Comparison of ENCODE assay signal across 9 cellular contexts in genomic region chrX:7133036-7133412, GRCh38. TPM values are rescaled to one million over a fixed set of nuclear protein-coding genes. Genes with fewer than 3 reads are reported as not detected.
DNase-seq lines count a peak whose midpoint lies in the region; ATAC-seq and TF ChIP-seq lines count a peak whose summit lies in the region.
"Had no signal": no experiment of that assay in that cellular context is flagged by ENCODE, and none has a peak within 500 bp of the region (broad histone marks: within the 10 kb centered on the region; RNA-seq: fewer than 3 reads in every experiment).

No MANE protein-coding gene starts in this region.

- peak overlapping the region; percentile 46 for H3K4me2 ChIP-seq in Loucy (ENCODE audit: low read depth, low read length, poor library complexity, severe bottlenecking)

- no peak overlapping the region for H3K27ac Mint-ChIP-seq in activated T-helper 2 cell treated with anti-CD3 and anti-CD28 coated beads, Interferon-gamma antibody, Interleukin-2, Interleukin-4, amounts not matched to agents 10 μg/mL and 5 μg/mL and 100 μg/mL, durations not matched to agents 14 hours and 24 hours and 36 hours

- ATAC-seq in GM21529 (IDR thresholded peaks at IDR 0.05; ENCODE audit: unreplicated experiment), result peak; percentile 3
- peak; percentile 51 for ATAC-seq in sciatic nerve
- ATAC-seq in GM19455 (IDR thresholded peaks at IDR 0.05; ENCODE audit: unreplicated experiment), result no peak

- H3K9ac ChIP-seq in Loucy (ENCODE audit: low read depth, low read length, poor library complexity, severe bottlenecking), result peak overlapping the region; percentile 48

- H2AFZ ChIP-seq in Loucy (ENCODE audit: low read length), result no peak overlapping the region

- in situ Hi-C loops in GM13976 (cut with MboI; ENCODE audit: low sequenced_read_pairs, unreplicated experiment), result no loop called here

- DNase-seq in fibroblast of pulmonary artery (ENCODE audit: low read depth) (peak; percentile 41), sciatic nerve (ENCODE audit: low spot score) (no peak), NCI-H1417 (lab: John Stamatoyannopoulos, UW) (no peak), GM13976 (ENCODE audit: low spot score) (no peak)
- DNase-seq in activated T-helper 2 cell treated with anti-CD3 and anti-CD28 coated beads, Interferon-gamma antibody, Interleukin-2, Interleukin-4, amounts not matched to agents 10 μg/mL and 5 μg/mL and 100 μg/mL, durations not matched to agents 14 hours and 24 hours and 36 hours (ENCODE audit: low spot score), result no peak

- no peaks in the 10 kb centered on the region for H3K36me3 ChIP-seq in Loucy (ENCODE audit: insufficient read depth, low read length)
- H3K36me3 ChIP-seq: vagina had no signal

- no peaks in the 10 kb centered on the region for H4K20me1 ChIP-seq in Loucy (ENCODE audit: insufficient read depth, low read length, poor library complexity, severe bottlenecking)

- H3K36me3 Mint-ChIP-seq in activated T-helper 2 cell treated with anti-CD3 and anti-CD28 coated beads, Interferon-gamma antibody, Interleukin-2, Interleukin-4, amounts not matched to agents 10 μg/mL and 5 μg/mL and 100 μg/mL, durations not matched to agents 14 hours and 24 hours and 36 hours (ENCODE audit: low read depth), result no peaks in the 10 kb centered on the region

- H3K9me2 ChIP-seq in Loucy (replicated peaks; ENCODE audit: low read depth, low read length), result no peaks in the 10 kb centered on the region

- no peaks in the 10 kb centered on the region for H3K27me3 ChIP-seq in Loucy (ENCODE audit: insufficient read depth, low read length, poor library complexity, severe bottlenecking)
- H3K27me3 ChIP-seq: vagina had no signal

- H3K27me3 Mint-ChIP-seq in activated T-helper 2 cell treated with anti-CD3 and anti-CD28 coated beads, Interferon-gamma antibody, Interleukin-2, Interleukin-4, amounts not matched to agents 10 μg/mL and 5 μg/mL and 100 μg/mL, durations not matched to agents 14 hours and 24 hours and 36 hours (ENCODE audit: low read depth), result no peaks in the 10 kb centered on the region

- TF ChIP-seq CTCF in Loucy (conservative IDR thresholded peaks at IDR 0.05; ENCODE audit: low read length), result no peak
- no peak for TF ChIP-seq CTCF in fibroblast of pulmonary artery (IDR thresholded peaks at IDR 0.05; ENCODE audit: low read length, missing control alignments)
- TF ChIP-seq CTCF in GM13976 (IDR thresholded peaks at IDR 0.05; ENCODE audit: borderline replicate concordance, control extremely low read depth, extremely low read depth, insufficient read depth, missing control alignments), result no peak

- no peak overlapping the region for H3K4me3 Mint-ChIP-seq in activated T-helper 2 cell treated with anti-CD3 and anti-CD28 coated beads, Interferon-gamma antibody, Interleukin-2, Interleukin-4, amounts not matched to agents 10 μg/mL and 5 μg/mL and 100 μg/mL, durations not matched to agents 14 hours and 24 hours and 36 hours (ENCODE audit: low read depth)

- peaks cover 24% of the 10 kb centered on the region for H3K4me1 Mint-ChIP-seq in activated T-helper 2 cell treated with anti-CD3 and anti-CD28 coated beads, Interferon-gamma antibody, Interleukin-2, Interleukin-4, amounts not matched to agents 10 μg/mL and 5 μg/mL and 100 μg/mL, durations not matched to agents 14 hours and 24 hours and 36 hours (ENCODE audit: low read depth)

- peak overlapping the region; percentile 31 for H3K4me3 ChIP-seq in Loucy (ENCODE audit: low read length, poor library complexity, severe bottlenecking)
- no peak overlapping the region for H3K4me3 ChIP-seq in fibroblast of pulmonary artery (replicated peaks; ENCODE audit: low read depth, low read length)
- H3K4me3 ChIP-seq: vagina had no signal

- H3K9me3 Mint-ChIP-seq in activated T-helper 2 cell treated with anti-CD3 and anti-CD28 coated beads, Interferon-gamma antibody, Interleukin-2, Interleukin-4, amounts not matched to agents 10 μg/mL and 5 μg/mL and 100 μg/mL, durations not matched to agents 14 hours and 24 hours and 36 hours, result no peaks in the 10 kb centered on the region

- H3F3A ChIP-seq in Loucy (ENCODE audit: low read depth), result no peaks in the 10 kb centered on the region

- intact Hi-C loops in sciatic nerve (cut with DNase I), result no loop called here
- intact Hi-C loops in activated T-helper 2 cell treated with anti-CD3 and anti-CD28 coated beads, Interferon-gamma antibody, Interleukin-2, Interleukin-4, amounts not matched to agents 10 μg/mL and 5 μg/mL and 100 μg/mL, durations not matched to agents 14 hours and 24 hours and 36 hours (cut with micrococcal nuclease), result loop anchor here (5.0 kb wide), 1 partner anchor 794 kb away; the partner anchor contains the start of gene PNPLA4

- H3K9me3 ChIP-seq in Loucy (ENCODE audit: insufficient read depth, low read depth, low read length), result no peaks in the 10 kb centered on the region
- H3K9me3 ChIP-seq: vagina had no signal

- H3K4me1 ChIP-seq in Loucy (ENCODE audit: insufficient read depth, low read length, poor library complexity, severe bottlenecking), result peaks cover 13% of the 10 kb centered on the region

- H3K79me2 ChIP-seq in Loucy (ENCODE audit: insufficient read depth, low read length), result peaks cover 33% of the 10 kb centered on the region; the same call in 1 of the 2 replicates

RNA-seq across cellular contexts. Expression of gene STS, which starts 14.5 kb away (rescaled TPM):
- 10.1 TPM for total RNA-seq in sciatic nerve
- total RNA-seq in activated T-helper 2 cell treated with anti-CD3 and anti-CD28 coated beads, Interferon-gamma antibody, Interleukin-2, Interleukin-4, amounts not matched to agents 10 μg/mL and 5 μg/mL and 100 μg/mL, durations not matched to agents 14 hours and 24 hours and 36 hours, result 0.90 and 1.0 TPM in 2 replicates

RNA-seq across cellular contexts. Expression of gene PUDP, which starts 14.9 kb away (rescaled TPM):
- 17.4 TPM for total RNA-seq in sciatic nerve
- 16.3 and 16.7 TPM in 2 replicates for total RNA-seq in activated T-helper 2 cell treated with anti-CD3 and anti-CD28 coated beads, Interferon-gamma antibody, Interleukin-2, Interleukin-4, amounts not matched to agents 10 μg/mL and 5 μg/mL and 100 μg/mL, durations not matched to agents 14 hours and 24 hours and 36 hours
